ENCODE assay signal across 17 cellular contexts in the genomic region with DNA sequence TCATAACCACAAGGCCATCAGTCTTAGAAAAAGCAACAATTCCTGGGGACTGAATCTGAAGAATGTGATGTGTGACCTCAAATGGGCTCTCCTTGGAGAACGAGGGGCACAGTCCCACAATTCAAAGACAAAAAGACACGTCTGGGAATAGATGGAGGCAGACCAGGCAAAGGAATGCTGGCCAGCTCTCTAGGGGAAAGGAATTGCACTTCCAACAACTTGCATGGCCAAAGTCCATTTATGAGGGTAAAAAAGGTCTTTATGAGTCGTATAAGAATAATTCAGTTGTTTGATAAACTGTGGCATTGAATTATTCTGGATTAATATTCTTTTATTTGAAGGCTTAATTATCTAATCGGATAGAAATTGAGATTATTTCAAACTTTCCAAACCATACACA.
DNase-seq lines count a peak whose midpoint lies in the region; ATAC-seq, FAIRE-seq and TF ChIP-seq lines count a peak whose summit lies in the region.
"Had no signal": no experiment of that assay in that cellular context is flagged by ENCODE, and none has a peak within 500 bp of the region (broad histone marks: within the 10 kb centered on the region; RNA-seq: fewer than 3 reads in every experiment).

No MANE protein-coding gene starts in this region.

- no peaks in the 10 kb centered on the region for H3K36me3 ChIP-seq in small intestine (ENCODE audit: control insufficient read depth in 2 of 2, insufficient read depth in 2 of 2, low read length in 2 of 2)
- H3K36me3 ChIP-seq in PC-9 (ENCODE audit: low read depth): no peaks in the 10 kb centered on the region
- H3K36me3 ChIP-seq: BE2C had no signal

- no peak overlapping the region for H3K27ac ChIP-seq in small intestine (ENCODE audit: low read depth in 1 of 2, low read length in 1 of 2)
- H3K27ac ChIP-seq in PC-9: no peak overlapping the region

- WGBS in small intestine, 3 donors: 43 to 65% (median 50%) methylated on average over 4 of the region's 4 CpGs

- CTCF ChIA-PET in PC-9 (lab: Charles Lee): no interaction called here
- CTCF ChIA-PET in activated CD8-positive, alpha-beta T cell treated with anti-CD3 and anti-CD28 coated beads, Interleukin-2, amount 10 ng/mL, durations not matched to agents 7 days and 5 days (lab: Charles Lee): no interaction called here

- no peak for ATAC-seq in activated CD8-positive, alpha-beta T cell treated with anti-CD3 and anti-CD28 coated beads, Interleukin-2, amount 10 ng/mL, durations not matched to agents 7 days and 5 days

- DNase-seq in EH (ENCODE audit: low read depth) (peak; percentile 5), HCEC 1CT (peak; percentile 26), astrocyte of the hippocampus (ENCODE audit: low read depth, low spot score) (peak; percentile 46), small intestine (peak; percentile 37), PC-9 (no peak)
- DNase-seq in activated naive CD4-positive, alpha-beta T cell treated with Interleukin-2 at 50 U/mL for 16 hours: no peak
- DNase-seq in activated CD8-positive, alpha-beta T cell treated with anti-CD3 and anti-CD28 coated beads, Interleukin-2, amount 10 ng/mL, durations not matched to agents 7 days and 5 days: no peak
- DNase-seq: BE2C; C1 segment of cervical spinal cord; CD4-positive, CD25-positive, alpha-beta regulatory T cell; CD8-positive, alpha-beta memory T cell; COR-L47; DMS 273 treated with DMSO at 0.1 percent for 48 hours; DND-41; GF-D8; GOT3 had no signal

- no peak overlapping the region for H3K4me3 Mint-ChIP-seq in activated CD8-positive, alpha-beta T cell treated with anti-CD3 and anti-CD28 coated beads, Interleukin-2, amount 10 ng/mL, durations not matched to agents 7 days and 5 days
- H3K4me3 Mint-ChIP-seq: CD4-positive, CD25-positive, alpha-beta regulatory T cell; CD8-positive, alpha-beta memory T cell; IgD-negative memory B cell had no signal

- no TSS peak for BruUV-seq in PC-9 (replicated peaks; lab: Mats Ljungman, UMichigan)

- H3K27me3 ChIP-seq in small intestine (ENCODE audit: control insufficient read depth in 2 of 2, insufficient read depth in 2 of 2, low read length in 2 of 2): peaks cover 0 to 3% of the 10 kb centered on the region in 2 donors
- H3K27me3 ChIP-seq in PC-9 (ENCODE audit: insufficient read depth, low read depth): peaks cover 24% of the 10 kb centered on the region; the same call in 1 of the 2 replicates
- H3K27me3 ChIP-seq: BE2C had no signal

- H3K4me3 ChIP-seq in small intestine (ENCODE audit: low read depth in 1 of 2, low read length in 2 of 2) (no peak overlapping the region), PC-9 (no peak overlapping the region)

- H3K4me2 ChIP-seq in PC-9: no peak overlapping the region

- intact Hi-C loops in PC-9 (cut with micrococcal nuclease; ENCODE audit: unreplicated experiment): no loop called here

- H3K79me2 ChIP-seq in PC-9 (ENCODE audit: low read depth): no peaks in the 10 kb centered on the region

- no peaks in the 10 kb centered on the region for H3F3A ChIP-seq in PC-9 (ENCODE audit: insufficient read depth, low read depth)

- H4K20me1 ChIP-seq in PC-9 (ENCODE audit: insufficient read depth): no peaks in the 10 kb centered on the region

- H3K9me2 ChIP-seq in PC-9 (ENCODE audit: insufficient read depth): no peaks in the 10 kb centered on the region; the same call in 1 of the 2 replicates

- H2AFZ ChIP-seq in PC-9: no peak overlapping the region

- no peaks in the 10 kb centered on the region for H3K36me3 Mint-ChIP-seq in activated CD8-positive, alpha-beta T cell treated with anti-CD3 and anti-CD28 coated beads, Interleukin-2, amount 10 ng/mL, durations not matched to agents 7 days and 5 days (ENCODE audit: low read depth)
- H3K36me3 Mint-ChIP-seq: CD4-positive, CD25-positive, alpha-beta regulatory T cell; CD8-positive, alpha-beta memory T cell; IgD-negative memory B cell had no signal

- H3K9me3 Mint-ChIP-seq in activated CD8-positive, alpha-beta T cell treated with anti-CD3 and anti-CD28 coated beads, Interleukin-2, amount 10 ng/mL, durations not matched to agents 7 days and 5 days (ENCODE audit: insufficient read depth): no peaks in the 10 kb centered on the region

- no peaks in the 10 kb centered on the region for H3K9me3 ChIP-seq in small intestine (ENCODE audit: control insufficient read depth, low read depth)
- no peaks in the 10 kb centered on the region for H3K9me3 ChIP-seq in PC-9 (ENCODE audit: insufficient read depth, low read depth)
- H3K9me3 ChIP-seq: BE2C had no signal

- no peaks in the 10 kb centered on the region for H3K27me3 Mint-ChIP-seq in activated CD8-positive, alpha-beta T cell treated with anti-CD3 and anti-CD28 coated beads, Interleukin-2, amount 10 ng/mL, durations not matched to agents 7 days and 5 days (ENCODE audit: low read depth)
- H3K27me3 Mint-ChIP-seq: CD4-positive, CD25-positive, alpha-beta regulatory T cell; IgD-negative memory B cell had no signal

- H3K27ac Mint-ChIP-seq in activated CD8-positive, alpha-beta T cell treated with anti-CD3 and anti-CD28 coated beads, Interleukin-2, amount 10 ng/mL, durations not matched to agents 7 days and 5 days: no peak overlapping the region
- H3K27ac Mint-ChIP-seq: CD4-positive, CD25-positive, alpha-beta regulatory T cell; CD8-positive, alpha-beta memory T cell; IgD-negative memory B cell had no signal

- FAIRE-seq in small intestine (lab: Jason Lieb, UNC): no peak

- no peak for TF ChIP-seq CTCF in PC-9 (conservative IDR thresholded peaks at IDR 0.05)

- POLR2A ChIA-PET in PC-9 (lab: Charles Lee; ENCODE audit: unreplicated experiment): no interaction called here
- POLR2A ChIA-PET in activated CD8-positive, alpha-beta T cell treated with anti-CD3 and anti-CD28 coated beads, Interleukin-2, amount 10 ng/mL, durations not matched to agents 7 days and 5 days (lab: Charles Lee): no interaction called here

- no peaks in the 10 kb centered on the region for H3K4me1 Mint-ChIP-seq in activated CD8-positive, alpha-beta T cell treated with anti-CD3 and anti-CD28 coated beads, Interleukin-2, amount 10 ng/mL, durations not matched to agents 7 days and 5 days (ENCODE audit: low read depth)
- H3K4me1 Mint-ChIP-seq: CD4-positive, CD25-positive, alpha-beta regulatory T cell; CD8-positive, alpha-beta memory T cell; IgD-negative memory B cell had no signal

- H3K4me1 ChIP-seq in small intestine (ENCODE audit: control insufficient read depth in 2 of 2, insufficient read depth in 1 of 2, low read depth in 1 of 2, low read length in 1 of 2): no peaks in the 10 kb centered on the region
- no peaks in the 10 kb centered on the region for H3K4me1 ChIP-seq in PC-9 (replicated peaks; ENCODE audit: insufficient read depth)

Comparison
In these comparisons a context has a peak if more than half of its experiments do, and no peak if none do; other contexts are left out.
1. DNase-seq: peak in EH (single experiment), HCEC 1CT (single experiment), astrocyte of the hippocampus (single experiment) and small intestine (single experiment); none in activated naive CD4-positive, alpha-beta T cell treated with Interleukin-2 at 50 U/mL for 16 hours (single experiment), PC-9 (0 of 2) and activated CD8-positive, alpha-beta T cell treated with anti-CD3 and anti-CD28 coated beads, Interleukin-2, amount 10 ng/mL, durations not matched to agents 7 days and 5 days (single experiment).